Comparison of ENCODE assay signal across 13 cellular contexts in genomic region chr6:18179770-18180393, GRCh38. TPM values are rescaled to one million over a fixed set of nuclear protein-coding genes. Genes with fewer than 3 reads are reported as not detected.
DNase-seq lines count a peak whose midpoint lies in the region; ATAC-seq and TF ChIP-seq lines count a peak whose summit lies in the region.
"Had no signal": no experiment of that assay in that cellular context is flagged by ENCODE, and none has a peak within 500 bp of the region (broad histone marks: within the 10 kb centered on the region; RNA-seq: fewer than 3 reads in every experiment).

No MANE protein-coding gene starts in this region.

- no peak overlapping the region for H3K4ac ChIP-seq in neuronal stem cell (ENCODE audit: low read length)

- intact Hi-C loops in spleen (cut with DNase I; ENCODE audit: low total_unique reads): no loop called here

- no peak overlapping the region for H2AFZ ChIP-seq in neuronal stem cell (ENCODE audit: low read length)

- H3K36me3 ChIP-seq in spleen (peaks cover 0 to 67% (median under 1%) of the 10 kb centered on the region in 6 donors), neuronal stem cell (replicated peaks in 1 of 2; ENCODE audit: control insufficient read depth in 2 of 2, insufficient read depth in 2 of 2, low read length in 2 of 2) (no peaks in the 10 kb centered on the region)

- H3K27ac ChIP-seq in spleen (peak overlapping the region in 4 of 8 donors; percentile 33 to 60 (median 49)), neuronal stem cell (replicated peaks; ENCODE audit: low read length) (no peak overlapping the region)

- H3K36me3 Mint-ChIP-seq in stimulated activated memory B cell treated with anti-CD40 and anti-IgM and Interleukin-4, amounts not matched to agents 10 μg/mL and 1 μg/mL and 100 μg/mL, for 72 hours: peaks cover 71% of the 10 kb centered on the region
- peaks cover 51% of the 10 kb centered on the region for H3K36me3 Mint-ChIP-seq in activated naive CD8-positive, alpha-beta T cell treated with anti-CD3 and anti-CD28 coated beads, Interleukin-2, amount 50 U/mL, for 24 hours (ENCODE audit: low read depth)

- H3K4me3 ChIP-seq in spleen (no peak overlapping the region), neuronal stem cell (ENCODE audit: low read length in 2 of 2) (no peak overlapping the region)
- H3K4me3 ChIP-seq: esophagus squamous epithelium, GM12878 had no signal

- H3K18ac ChIP-seq in neuronal stem cell (ENCODE audit: low read length): no peak overlapping the region

- H3K27ac Mint-ChIP-seq in stimulated activated memory B cell treated with anti-CD40 and anti-IgM and Interleukin-4, amounts not matched to agents 10 μg/mL and 1 μg/mL and 100 μg/mL, for 72 hours: peak overlapping the region; percentile 7
- no peak overlapping the region for H3K27ac Mint-ChIP-seq in activated naive CD8-positive, alpha-beta T cell treated with anti-CD3 and anti-CD28 coated beads, Interleukin-2, amount 50 U/mL, for 24 hours

- H4K8ac ChIP-seq in neuronal stem cell (ENCODE audit: low read depth, low read length): no peak overlapping the region

- H3K27me3 Mint-ChIP-seq in stimulated activated memory B cell treated with anti-CD40 and anti-IgM and Interleukin-4, amounts not matched to agents 10 μg/mL and 1 μg/mL and 100 μg/mL, for 72 hours: no peaks in the 10 kb centered on the region
- H3K27me3 Mint-ChIP-seq in activated naive CD8-positive, alpha-beta T cell treated with anti-CD3 and anti-CD28 coated beads, Interleukin-2, amount 50 U/mL, for 24 hours: no peaks in the 10 kb centered on the region

- H3K27me3 ChIP-seq in spleen (replicated peaks in 1 of 7) (no peaks in the 10 kb centered on the region), neuronal stem cell (ENCODE audit: control insufficient read depth in 3 of 3, insufficient read depth in 3 of 3, low read depth in 1 of 3, low read length in 3 of 3) (no peaks in the 10 kb centered on the region)
- H3K27me3 ChIP-seq: esophagus squamous epithelium had no signal

- no peak for TF ChIP-seq CTCF in spleen (IDR thresholded peaks at IDR 0.05 in 8 of 11, conservative IDR thresholded peaks at IDR 0.05 in 3 of 11)

- H4K91ac ChIP-seq in neuronal stem cell (ENCODE audit: low read depth, low read length, poor library complexity): no peak overlapping the region

- no peak overlapping the region for H2BK120ac ChIP-seq in neuronal stem cell (ENCODE audit: low read depth, low read length)

- DNase-seq in MV-4-11 (lab: John Stamatoyannopoulos, UW) (peak; percentile 68), UCSD-AML1 (lab: John Stamatoyannopoulos, UW; ENCODE audit: unreplicated experiment) (peak; percentile 29), left lobe of liver (ENCODE audit: low spot score) (no peak), COLO829 (ENCODE audit: low spot score) (no peak), spleen (no peak), neuronal stem cell (ENCODE audit: low spot score) (no peak)
- DNase-seq in activated naive CD8-positive, alpha-beta T cell treated with anti-CD3 and anti-CD28 coated beads, Interleukin-2, amount 50 U/mL, for 24 hours: no peak
- DNase-seq: activated CD8-positive, alpha-beta memory T cell treated with anti-CD3 and anti-CD28 coated beads for 24 hours; esophagus squamous epithelium; NCI-H1930; PC-3 had no signal

- H3K4me1 ChIP-seq in spleen: peaks cover 0 to 41% (median 2%) of the 10 kb centered on the region in 6 donors
- H3K4me1 ChIP-seq in neuronal stem cell (ENCODE audit: control insufficient read depth in 2 of 2, insufficient read depth in 1 of 2, low read depth in 1 of 2, low read length in 2 of 2): no peaks in the 10 kb centered on the region
- H3K4me1 ChIP-seq: esophagus squamous epithelium had no signal

- no peak overlapping the region for H3K23ac ChIP-seq in neuronal stem cell (ENCODE audit: low read depth, low read length, poor library complexity)

- no peaks in the 10 kb centered on the region for H3K9me3 ChIP-seq in spleen
- no peaks in the 10 kb centered on the region for H3K9me3 ChIP-seq in neuronal stem cell (replicated peaks in 1 of 2; ENCODE audit: control insufficient read depth in 2 of 2, insufficient read depth in 1 of 2, low read depth in 1 of 2, low read length in 2 of 2)
- H3K9me3 ChIP-seq: esophagus squamous epithelium had no signal

- no peak overlapping the region for H2AK5ac ChIP-seq in neuronal stem cell (ENCODE audit: low read depth, low read length)

- no peaks in the 10 kb centered on the region for H3K9me3 Mint-ChIP-seq in stimulated activated memory B cell treated with anti-CD40 and anti-IgM and Interleukin-4, amounts not matched to agents 10 μg/mL and 1 μg/mL and 100 μg/mL, for 72 hours
- no peaks in the 10 kb centered on the region for H3K9me3 Mint-ChIP-seq in activated naive CD8-positive, alpha-beta T cell treated with anti-CD3 and anti-CD28 coated beads, Interleukin-2, amount 50 U/mL, for 24 hours

- no peak overlapping the region for H3K4me3 Mint-ChIP-seq in stimulated activated memory B cell treated with anti-CD40 and anti-IgM and Interleukin-4, amounts not matched to agents 10 μg/mL and 1 μg/mL and 100 μg/mL, for 72 hours
- no peak overlapping the region for H3K4me3 Mint-ChIP-seq in activated naive CD8-positive, alpha-beta T cell treated with anti-CD3 and anti-CD28 coated beads, Interleukin-2, amount 50 U/mL, for 24 hours

- H3K4me2 ChIP-seq in neuronal stem cell (ENCODE audit: insufficient read depth, low read length, poor library complexity, severe bottlenecking): no peak overlapping the region

- no peak overlapping the region for H3K14ac ChIP-seq in neuronal stem cell (ENCODE audit: low read length)

- H3K79me1 ChIP-seq in neuronal stem cell (ENCODE audit: low read depth, low read length): no peaks in the 10 kb centered on the region

- H2BK15ac ChIP-seq in neuronal stem cell (ENCODE audit: low read length): no peak overlapping the region

- no peak overlapping the region for H2BK12ac ChIP-seq in neuronal stem cell (ENCODE audit: low read length)

- H3K9ac ChIP-seq in neuronal stem cell (ENCODE audit: low read depth, low read length, poor library complexity): no peak overlapping the region

- no peak overlapping the region for H2BK5ac ChIP-seq in neuronal stem cell (ENCODE audit: low read length)

- 38 to 57% (median 49%) methylated on average over 5 of the region's 5 CpGs for WGBS in spleen, 5 donors
- no CpG with 5 or more reads among the region's 5 CpGs for WGBS in neuronal stem cell (ENCODE audit: extremely low coverage in 2 of 2, insufficient read length in 2 of 2, insufficient replicate concordance in 1 of 2), 2 donors

- no peak for TF ChIP-seq POLR2A in spleen (IDR thresholded peaks at IDR 0.05)

- H3K4me1 Mint-ChIP-seq in stimulated activated memory B cell treated with anti-CD40 and anti-IgM and Interleukin-4, amounts not matched to agents 10 μg/mL and 1 μg/mL and 100 μg/mL, for 72 hours: peaks cover 46% of the 10 kb centered on the region
- H3K4me1 Mint-ChIP-seq in activated naive CD8-positive, alpha-beta T cell treated with anti-CD3 and anti-CD28 coated beads, Interleukin-2, amount 50 U/mL, for 24 hours: peaks cover 4% of the 10 kb centered on the region

- peak; percentile 37 for ATAC-seq in left lobe of liver
- no peak for ATAC-seq in stimulated activated memory B cell treated with anti-CD40 and anti-IgM and Interleukin-4, amounts not matched to agents 10 μg/mL and 1 μg/mL and 100 μg/mL, for 72 hours
- ATAC-seq in activated naive CD8-positive, alpha-beta T cell treated with anti-CD3 and anti-CD28 coated beads, Interleukin-2, amount 50 U/mL, for 24 hours: no peak
- ATAC-seq: GM12878, PC-3 had no signal

RNA-seq across cellular contexts. Expression of gene KDM1B, which starts 24.7 kb away (rescaled TPM):
- total RNA-seq in left lobe of liver (10.3 TPM), spleen (10 to 100 TPM; 18.6 to 27.0 (median 21.8) TPM)
- polyA plus RNA-seq in spleen: 1 to 10 TPM; 3.6 to 6.8 (median 3.9) TPM
- polyA plus RNA-seq in neuronal stem cell (2013, experiment 1 of 2): 11.5 TPM
- polyA plus RNA-seq in neuronal stem cell (2013, experiment 2 of 2): 11.4 TPM

RNA-seq across cellular contexts. Expression of gene TPMT, which starts 25.0 kb away (rescaled TPM):
- total RNA-seq in left lobe of liver (25.5 TPM), spleen (10 to 100 TPM in 6 of 7 donors, 1 to 10 TPM in 1; 7.4 to 16.8 (median 11.4) TPM)
- polyA plus RNA-seq in spleen: 10 to 100 TPM in 2 of 3 donors, 1 to 10 TPM in 1; 9.5 to 12.9 (median 10.5) TPM
- 10.0 TPM for polyA plus RNA-seq in neuronal stem cell (2013, experiment 1 of 2)
- 10.0 TPM for polyA plus RNA-seq in neuronal stem cell (2013, experiment 2 of 2)

RNA-seq across cellular contexts. Expression of gene NHLRC1, which starts 57.4 kb away (rescaled TPM):
- total RNA-seq in left lobe of liver: 2.8 TPM
- total RNA-seq in spleen: 1 to 10 TPM in 5 of 7 donors, under 1 TPM in 2; 0.79 to 3.4 (median 1.1) TPM
- 1 to 10 TPM; 1.4 to 2.4 (median 1.5) TPM for polyA plus RNA-seq in spleen
- not detected for polyA plus RNA-seq in neuronal stem cell (2013, experiment 1 of 2)
- polyA plus RNA-seq in neuronal stem cell (2013, experiment 2 of 2): not detected

Comparison
In these comparisons a context has a peak if more than half of its experiments do, and no peak if none do; other contexts are left out.
1. DNase-seq: peak in MV-4-11 (single experiment) and UCSD-AML1 (single experiment); none in left lobe of liver (single experiment), COLO829 (single experiment), activated naive CD8-positive, alpha-beta T cell treated with anti-CD3 and anti-CD28 coated beads, Interleukin-2, amount 50 U/mL, for 24 hours (single experiment), spleen (single experiment) and neuronal stem cell (single experiment).